8 cellular contexts compared by ENCODE assay signal in genomic region chr1:51729156-51729823, GRCh38.
DNase-seq lines count a peak whose midpoint lies in the region; ATAC-seq and TF ChIP-seq lines count a peak whose summit lies in the region.

No MANE protein-coding gene starts in this region.

- no peak for TF ChIP-seq CTCF in AG09309 (IDR thresholded peaks at IDR 0.05; ENCODE audit: control insufficient read depth, insufficient read depth, low read depth, low read length, missing control alignments)

- DNase-seq in AG09309 (ENCODE audit: low read depth), result peak; percentile 51
- DNase-seq in NCI-H226, result peak; percentile 96
- DNase-seq in activated CD4-positive, CD25-positive, alpha-beta regulatory T cell treated with anti-CD3 and anti-CD28 coated beads, Interleukin-2, amount 50 U/mL, for 72 hours, result peak; percentile 91
- peak; percentile 48 for DNase-seq in cerebellum (ENCODE audit: low spot score)
- peak; percentile 97 for DNase-seq in kidney tubule cell (ENCODE audit: low spot score)
- DNase-seq in stimulated activated CD4-positive, alpha-beta T cell treated with anti-CD3 and anti-CD28 coated beads, Interleukin-15, amount 100 ng/mL, for 48 hours (ENCODE audit: low read depth in 2 of 2), result peak; percentile 93 to 94

- H3K4me3 ChIP-seq in AG09309 (ENCODE audit: control insufficient read depth, low read depth, low read length), result peak overlapping the region; percentile 63

- ATAC-seq in GM19025 (IDR thresholded peaks at IDR 0.05; ENCODE audit: low read depth, unreplicated experiment), result peak; percentile 95
- peak; percentile 92 for ATAC-seq in HG03196 (IDR thresholded peaks at IDR 0.05; ENCODE audit: unreplicated experiment)

Comparison
In these comparisons a context has a peak if more than half of its experiments do, and no peak if none do; other contexts are left out.
1. Peak in every context shown above with its lines: DNase-seq, ATAC-seq and H3K4me3 ChIP-seq.